1 cellular context compared by ENCODE assay signal in the genomic region with DNA sequence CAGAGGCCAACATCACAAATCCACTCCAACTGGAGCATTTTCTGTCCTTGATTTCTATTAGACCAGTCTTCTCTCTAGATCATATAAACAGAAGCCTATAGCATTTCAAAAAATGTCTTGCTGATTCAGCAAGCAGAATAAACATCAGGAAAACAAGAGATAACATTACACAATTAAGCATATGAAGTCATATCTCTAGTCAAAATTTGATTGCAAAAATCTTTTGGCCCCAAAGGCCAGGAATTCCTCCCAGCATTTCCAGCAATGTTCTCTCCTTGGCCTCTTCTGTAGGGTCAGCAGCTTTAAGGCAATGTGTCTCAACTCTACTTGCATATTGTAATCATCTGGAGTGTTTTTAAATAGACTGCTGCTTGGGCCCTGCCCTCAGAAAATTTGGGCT.
TF ChIP-seq lines count a peak whose summit lies in the region.

No MANE protein-coding gene starts in this region.

TF ChIP-seq in GM23338, 12 proteins besides CTCF, POLR2A, EP300 and RAD21 (continued from another document):
- TF ChIP-seq, protein P1, sequence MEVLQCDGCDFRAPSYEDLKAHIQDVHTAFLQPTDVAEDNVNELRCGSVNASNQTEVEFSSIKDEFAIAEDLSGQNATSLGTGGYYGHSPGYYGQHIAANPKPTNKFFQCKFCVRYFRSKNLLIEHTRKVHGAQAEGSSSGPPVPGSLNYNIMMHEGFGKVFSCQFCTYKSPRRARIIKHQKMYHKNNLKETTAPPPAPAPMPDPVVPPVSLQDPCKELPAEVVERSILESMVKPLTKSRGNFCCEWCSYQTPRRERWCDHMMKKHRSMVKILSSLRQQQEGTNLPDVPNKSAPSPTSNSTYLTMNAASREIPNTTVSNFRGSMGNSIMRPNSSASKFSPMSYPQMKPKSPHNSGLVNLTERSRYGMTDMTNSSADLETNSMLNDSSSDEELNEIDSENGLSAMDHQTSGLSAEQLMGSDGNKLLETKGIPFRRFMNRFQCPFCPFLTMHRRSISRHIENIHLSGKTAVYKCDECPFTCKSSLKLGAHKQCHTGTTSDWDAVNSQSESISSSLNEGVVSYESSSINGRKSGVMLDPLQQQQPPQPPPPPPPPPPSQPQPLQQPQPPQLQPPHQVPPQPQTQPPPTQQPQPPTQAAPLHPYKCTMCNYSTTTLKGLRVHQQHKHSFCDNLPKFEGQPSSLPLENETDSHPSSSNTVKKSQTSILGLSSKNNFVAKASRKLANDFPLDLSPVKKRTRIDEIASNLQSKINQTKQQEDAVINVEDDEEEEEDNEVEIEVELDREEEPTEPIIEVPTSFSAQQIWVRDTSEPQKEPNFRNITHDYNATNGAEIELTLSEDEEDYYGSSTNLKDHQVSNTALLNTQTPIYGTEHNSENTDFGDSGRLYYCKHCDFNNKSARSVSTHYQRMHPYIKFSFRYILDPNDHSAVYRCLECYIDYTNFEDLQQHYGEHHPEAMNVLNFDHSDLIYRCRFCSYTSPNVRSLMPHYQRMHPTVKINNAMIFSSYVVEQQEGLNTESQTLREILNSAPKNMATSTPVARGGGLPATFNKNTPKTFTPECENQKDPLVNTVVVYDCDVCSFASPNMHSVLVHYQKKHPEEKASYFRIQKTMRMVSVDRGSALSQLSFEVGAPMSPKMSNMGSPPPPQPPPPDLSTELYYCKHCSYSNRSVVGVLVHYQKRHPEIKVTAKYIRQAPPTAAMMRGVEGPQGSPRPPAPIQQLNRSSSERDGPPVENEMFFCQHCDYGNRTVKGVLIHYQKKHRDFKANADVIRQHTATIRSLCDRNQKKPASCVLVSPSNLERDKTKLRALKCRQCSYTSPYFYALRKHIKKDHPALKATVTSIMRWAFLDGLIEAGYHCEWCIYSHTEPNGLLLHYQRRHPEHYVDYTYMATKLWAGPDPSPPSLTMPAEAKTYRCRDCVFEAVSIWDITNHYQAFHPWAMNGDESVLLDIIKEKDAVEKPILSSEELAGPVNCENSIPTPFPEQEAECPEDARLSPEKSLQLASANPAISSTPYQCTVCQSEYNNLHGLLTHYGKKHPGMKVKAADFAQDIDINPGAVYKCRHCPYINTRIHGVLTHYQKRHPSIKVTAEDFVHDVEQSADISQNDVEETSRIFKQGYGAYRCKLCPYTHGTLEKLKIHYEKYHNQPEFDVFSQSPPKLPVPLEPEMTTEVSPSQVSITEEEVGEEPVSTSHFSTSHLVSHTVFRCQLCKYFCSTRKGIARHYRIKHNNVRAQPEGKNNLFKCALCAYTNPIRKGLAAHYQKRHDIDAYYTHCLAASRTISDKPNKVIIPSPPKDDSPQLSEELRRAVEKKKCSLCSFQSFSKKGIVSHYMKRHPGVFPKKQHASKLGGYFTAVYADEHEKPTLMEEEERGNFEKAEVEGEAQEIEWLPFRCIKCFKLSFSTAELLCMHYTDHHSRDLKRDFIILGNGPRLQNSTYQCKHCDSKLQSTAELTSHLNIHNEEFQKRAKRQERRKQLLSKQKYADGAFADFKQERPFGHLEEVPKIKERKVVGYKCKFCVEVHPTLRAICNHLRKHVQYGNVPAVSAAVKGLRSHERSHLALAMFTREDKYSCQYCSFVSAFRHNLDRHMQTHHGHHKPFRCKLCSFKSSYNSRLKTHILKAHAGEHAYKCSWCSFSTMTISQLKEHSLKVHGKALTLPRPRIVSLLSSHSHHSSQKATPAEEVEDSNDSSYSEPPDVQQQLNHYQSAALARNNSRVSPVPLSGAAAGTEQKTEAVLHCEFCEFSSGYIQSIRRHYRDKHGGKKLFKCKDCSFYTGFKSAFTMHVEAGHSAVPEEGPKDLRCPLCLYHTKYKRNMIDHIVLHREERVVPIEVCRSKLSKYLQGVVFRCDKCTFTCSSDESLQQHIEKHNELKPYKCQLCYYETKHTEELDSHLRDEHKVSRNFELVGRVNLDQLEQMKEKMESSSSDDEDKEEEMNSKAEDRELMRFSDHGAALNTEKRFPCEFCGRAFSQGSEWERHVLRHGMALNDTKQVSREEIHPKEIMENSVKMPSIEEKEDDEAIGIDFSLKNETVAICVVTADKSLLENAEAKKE (CRISPR knock-in tag; IDR thresholded peaks at IDR 0.05): no peak
- TF ChIP-seq, protein P2, sequence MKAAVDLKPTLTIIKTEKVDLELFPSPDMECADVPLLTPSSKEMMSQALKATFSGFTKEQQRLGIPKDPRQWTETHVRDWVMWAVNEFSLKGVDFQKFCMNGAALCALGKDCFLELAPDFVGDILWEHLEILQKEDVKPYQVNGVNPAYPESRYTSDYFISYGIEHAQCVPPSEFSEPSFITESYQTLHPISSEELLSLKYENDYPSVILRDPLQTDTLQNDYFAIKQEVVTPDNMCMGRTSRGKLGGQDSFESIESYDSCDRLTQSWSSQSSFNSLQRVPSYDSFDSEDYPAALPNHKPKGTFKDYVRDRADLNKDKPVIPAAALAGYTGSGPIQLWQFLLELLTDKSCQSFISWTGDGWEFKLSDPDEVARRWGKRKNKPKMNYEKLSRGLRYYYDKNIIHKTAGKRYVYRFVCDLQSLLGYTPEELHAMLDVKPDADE (IDR thresholded peaks at IDR 0.05): no peak
- TF ChIP-seq STAT1 (IDR thresholded peaks at IDR 0.05; ENCODE audit: unreplicated experiment) (no peak), ZNF114 (CRISPR knock-in tag; IDR thresholded peaks at IDR 0.05) (no peak), POLR2AphosphoS5 (IDR thresholded peaks at IDR 0.05; ENCODE audit: low read depth) (no peak), JUNB (IDR thresholded peaks at IDR 0.05; ENCODE audit: unreplicated experiment) (no peak)
